In the genomic region with DNA sequence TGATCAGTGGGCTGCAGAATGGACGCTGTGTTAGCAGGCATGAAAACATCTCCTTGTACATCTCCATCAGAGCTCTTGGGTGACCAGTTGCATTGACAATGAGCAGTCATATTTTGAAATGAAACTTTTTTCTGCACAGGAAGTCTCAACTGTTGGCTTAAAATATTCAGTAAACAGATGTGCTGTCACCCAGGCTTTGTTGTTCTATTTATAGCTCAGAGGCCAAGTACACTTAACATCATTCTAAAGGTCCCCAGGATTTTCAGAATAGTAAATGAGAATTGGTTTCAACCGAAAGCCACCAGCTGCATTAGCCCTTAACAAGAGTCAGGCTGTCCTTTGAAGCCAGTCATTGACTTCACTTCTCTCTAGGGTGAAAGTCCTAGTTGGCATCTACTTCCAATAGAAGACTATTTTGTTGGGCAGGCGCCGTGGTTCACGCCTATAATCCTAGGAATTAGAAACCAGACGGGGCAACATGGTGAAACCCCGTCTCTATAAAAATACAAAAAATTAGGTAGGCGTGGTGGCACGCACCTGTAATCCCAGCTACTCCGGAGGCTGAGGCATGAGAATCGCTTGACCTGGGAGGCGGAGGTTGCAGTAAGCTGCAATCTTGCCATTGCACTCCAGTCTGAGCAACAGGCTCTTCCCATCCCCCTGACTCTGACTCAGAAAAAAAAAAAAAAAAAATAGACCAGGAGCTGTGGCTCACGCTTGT, we compare ENCODE assay signal across 9 cellular contexts. TPM values are rescaled to one million over a fixed set of nuclear protein-coding genes. Genes with fewer than 3 reads are reported as not detected.
DNase-seq lines count a peak whose midpoint lies in the region; ATAC-seq and TF ChIP-seq lines count a peak whose summit lies in the region.
"Had no signal": no experiment of that assay in that cellular context is flagged by ENCODE, and none has a peak within 500 bp of the region (broad histone marks: within the 10 kb centered on the region; RNA-seq: fewer than 3 reads in every experiment).

No MANE protein-coding gene starts in this region.

- H3K9me3 ChIP-seq in OCI-LY7 (ENCODE audit: low read length), result peaks cover 5% of the 10 kb centered on the region; the same call in 1 of the 2 replicates
- no peaks in the 10 kb centered on the region for H3K9me3 ChIP-seq in thymus (ENCODE audit: control insufficient read depth)

- peak overlapping the region; percentile 20 for H3K4me3 Mint-ChIP-seq in activated naive CD4-positive, alpha-beta T cell treated with anti-CD3 and anti-CD28 coated beads, Interleukin-2, amount 50 U/mL, for 24 hours
- H3K4me3 Mint-ChIP-seq in WTC11, result no peak overlapping the region

- ATAC-seq in HG02938 (IDR thresholded peaks at IDR 0.05; ENCODE audit: unreplicated experiment) (peak; percentile 57), WTC11 (no peak), GM19328 (IDR thresholded peaks at IDR 0.05; ENCODE audit: unreplicated experiment) (no peak)

- TSS peak; percentile 92 for BruUV-seq in OCI-LY7 (replicated peaks; lab: Mats Ljungman, UMichigan)

- POLR2A ChIA-PET in OCI-LY7 (lab: Charles Lee), result interaction anchor here (0.6 to 2.0 kb wide), 12 partner anchors 8 to 172 kb away, joined by 3 to 8 read pairs (median 4); partner anchors contain the start of gene PDE4A
- POLR2A ChIA-PET in WTC11 (lab: Charles Lee), result no interaction called here

- H2AFZ ChIP-seq in OCI-LY7 (ENCODE audit: low read length), result no peak overlapping the region

- DNase-seq in activated naive CD4-positive, alpha-beta T cell treated with Interleukin-2 at 50 U/mL for 16 hours, result no peak
- DNase-seq in OCI-LY7 (ENCODE audit: low spot score) (peak; percentile 99), NCI-H2081 treated with DMSO at 0.1 percent for 48 hours (lab: John Stamatoyannopoulos, UW) (no peak), WTC11 (ENCODE audit: low spot score) (no peak)
- DNase-seq: NCI-H69 had no signal

- no peak for TF ChIP-seq CTCF in OCI-LY7 (conservative IDR thresholded peaks at IDR 0.05; ENCODE audit: low read length)
- TF ChIP-seq CTCF in WTC11 (IDR thresholded peaks at IDR 0.05), result no peak

- peaks cover 94% of the 10 kb centered on the region for H3K4me1 ChIP-seq in OCI-LY7 (ENCODE audit: insufficient read depth, low read length, poor library complexity, severe bottlenecking)
- peaks cover 32% of the 10 kb centered on the region for H3K4me1 ChIP-seq in thymus (ENCODE audit: control insufficient read depth, insufficient read depth, low read length)

- 78% methylated on average over 13 of the region's 13 CpGs for WGBS in thymus

- no peaks in the 10 kb centered on the region for H4K20me1 ChIP-seq in OCI-LY7 (ENCODE audit: insufficient read depth, low read length)

- H3K27me3 Mint-ChIP-seq in activated naive CD4-positive, alpha-beta T cell treated with anti-CD3 and anti-CD28 coated beads, Interleukin-2, amount 50 U/mL, for 24 hours, result peaks cover 4% of the 10 kb centered on the region
- peaks cover 85% of the 10 kb centered on the region for H3K27me3 Mint-ChIP-seq in WTC11 (ENCODE audit: low read depth)

- H3K4me1 Mint-ChIP-seq in activated naive CD4-positive, alpha-beta T cell treated with anti-CD3 and anti-CD28 coated beads, Interleukin-2, amount 50 U/mL, for 24 hours, result peaks cover 59% of the 10 kb centered on the region
- H3K4me1 Mint-ChIP-seq in WTC11, result peaks cover 9% of the 10 kb centered on the region

- H3K4me2 ChIP-seq in OCI-LY7 (ENCODE audit: low read length), result peak overlapping the region; percentile 78

- CTCF ChIA-PET in OCI-LY7 (lab: Charles Lee; ENCODE audit: unreplicated experiment), result interaction anchor here (0.9 kb wide), 1 partner anchor 8 kb away, joined by 4 read pairs; the partner anchor contains the start of gene PDE4A
- CTCF ChIA-PET in WTC11 (lab: Charles Lee), result interaction anchor here (1.0 to 2.4 kb wide), 5 partner anchors 8 to 67 kb away, joined by 4 to 14 read pairs (median 7); partner anchors contain the start of gene CDC37

- peaks cover 45% of the 10 kb centered on the region for H3K79me2 ChIP-seq in OCI-LY7 (ENCODE audit: insufficient read depth, low read depth, low read length)

- H3K9me3 Mint-ChIP-seq in activated naive CD4-positive, alpha-beta T cell treated with anti-CD3 and anti-CD28 coated beads, Interleukin-2, amount 50 U/mL, for 24 hours, result no peaks in the 10 kb centered on the region
- H3K9me3 Mint-ChIP-seq in WTC11, result no peaks in the 10 kb centered on the region

- intact Hi-C loops in OCI-LY7 (cut with micrococcal nuclease; ENCODE audit: unreplicated experiment), result no loop called here

- H3K27ac ChIP-seq in OCI-LY7 (ENCODE audit: low read depth, low read length, poor library complexity, severe bottlenecking) (peak overlapping the region; percentile 100), thymus (ENCODE audit: low read depth) (peak overlapping the region; percentile 93)

- no peaks in the 10 kb centered on the region for H3K9me2 ChIP-seq in OCI-LY7 (ENCODE audit: insufficient read depth, low read length)

- H3K4me3 ChIP-seq in OCI-LY7 (ENCODE audit: low read depth, low read length, poor library complexity, severe bottlenecking) (peak overlapping the region; percentile 61), thymus (ENCODE audit: low read length) (peak overlapping the region; percentile 12)

- H3K36me3 ChIP-seq in OCI-LY7 (ENCODE audit: insufficient read depth, low read length) (peaks cover 22% of the 10 kb centered on the region), thymus (ENCODE audit: control insufficient read depth, insufficient read depth) (no peaks in the 10 kb centered on the region)

- peaks cover 8% of the 10 kb centered on the region for H3K27me3 ChIP-seq in thymus (ENCODE audit: control insufficient read depth, insufficient read depth)

- H3K27ac Mint-ChIP-seq in activated naive CD4-positive, alpha-beta T cell treated with anti-CD3 and anti-CD28 coated beads, Interleukin-2, amount 50 U/mL, for 24 hours, result peak overlapping the region; percentile 77
- H3K27ac Mint-ChIP-seq in WTC11, result no peak overlapping the region

- no peaks in the 10 kb centered on the region for H3K36me3 Mint-ChIP-seq in activated naive CD4-positive, alpha-beta T cell treated with anti-CD3 and anti-CD28 coated beads, Interleukin-2, amount 50 U/mL, for 24 hours
- H3K36me3 Mint-ChIP-seq in WTC11, result no peaks in the 10 kb centered on the region

TF ChIP-seq in WTC11, 78 proteins besides CTCF, POLR2A, EP300 and RAD21 (continues in another document):
- TF ChIP-seq E2F1 (CRISPR knock-in tag; IDR thresholded peaks at IDR 0.05) (no peak), IRF2 (CRISPR knock-in tag; IDR thresholded peaks at IDR 0.05; ENCODE audit: borderline replicate concordance, low read depth) (no peak), ZNF232 (CRISPR knock-in tag; IDR thresholded peaks at IDR 0.05) (no peak), KAT7 (CRISPR knock-in tag; IDR thresholded peaks at IDR 0.05; ENCODE audit: borderline replicate concordance) (no peak), CBFB (CRISPR knock-in tag; IDR thresholded peaks at IDR 0.05; ENCODE audit: low read depth) (no peak), ZNF671 (CRISPR knock-in tag; IDR thresholded peaks at IDR 0.05) (no peak), RORB (CRISPR knock-in tag; IDR thresholded peaks at IDR 0.05) (no peak), PREB (CRISPR knock-in tag; IDR thresholded peaks at IDR 0.05; ENCODE audit: borderline replicate concordance) (no peak), TCF7 (CRISPR knock-in tag; IDR thresholded peaks at IDR 0.05; ENCODE audit: low read depth) (no peak)
- TF ChIP-seq, protein P1, sequence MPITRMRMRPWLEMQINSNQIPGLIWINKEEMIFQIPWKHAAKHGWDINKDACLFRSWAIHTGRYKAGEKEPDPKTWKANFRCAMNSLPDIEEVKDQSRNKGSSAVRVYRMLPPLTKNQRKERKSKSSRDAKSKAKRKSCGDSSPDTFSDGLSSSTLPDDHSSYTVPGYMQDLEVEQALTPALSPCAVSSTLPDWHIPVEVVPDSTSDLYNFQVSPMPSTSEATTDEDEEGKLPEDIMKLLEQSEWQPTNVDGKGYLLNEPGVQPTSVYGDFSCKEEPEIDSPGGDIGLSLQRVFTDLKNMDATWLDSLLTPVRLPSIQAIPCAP (CRISPR knock-in tag; IDR thresholded peaks at IDR 0.05), result no peak
- TF ChIP-seq, protein P2, sequence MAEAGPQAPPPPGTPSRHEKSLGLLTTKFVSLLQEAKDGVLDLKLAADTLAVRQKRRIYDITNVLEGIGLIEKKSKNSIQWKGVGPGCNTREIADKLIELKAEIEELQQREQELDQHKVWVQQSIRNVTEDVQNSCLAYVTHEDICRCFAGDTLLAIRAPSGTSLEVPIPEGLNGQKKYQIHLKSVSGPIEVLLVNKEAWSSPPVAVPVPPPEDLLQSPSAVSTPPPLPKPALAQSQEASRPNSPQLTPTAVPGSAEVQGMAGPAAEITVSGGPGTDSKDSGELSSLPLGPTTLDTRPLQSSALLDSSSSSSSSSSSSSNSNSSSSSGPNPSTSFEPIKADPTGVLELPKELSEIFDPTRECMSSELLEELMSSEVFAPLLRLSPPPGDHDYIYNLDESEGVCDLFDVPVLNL (CRISPR knock-in tag; IDR thresholded peaks at IDR 0.05; ENCODE audit: borderline replicate concordance, low read depth), result no peak

RNA-seq across cellular contexts. Expression of gene PDE4A, which starts 7.9 kb away (rescaled TPM):
- total RNA-seq in OCI-LY7 (2014; rRNA removed; shearing (Covaris generic)), result 9.4 and 16.4 TPM in 2 replicates
- total RNA-seq in OCI-LY7 (2022), result 42.4 and 45.1 TPM in 2 replicates
- 4.8 TPM for polyA plus RNA-seq in thymus
- 5.3 to 5.9 TPM (median 5.8 TPM) in 3 replicates for total RNA-seq in WTC11 (2021)

RNA-seq across cellular contexts. Expression of gene CDC37, which starts 9.1 kb away (rescaled TPM):
- 332 and 345 TPM in 2 replicates for total RNA-seq in OCI-LY7 (2014; rRNA removed; shearing (Covaris generic))
- total RNA-seq in OCI-LY7 (2022), result 269 and 271 TPM in 2 replicates
- 313 TPM for polyA plus RNA-seq in thymus
- total RNA-seq in WTC11 (2021), result 163 to 204 TPM (median 164 TPM) in 3 replicates

RNA-seq across cellular contexts. Expression of gene TYK2, which starts 32.0 kb away (rescaled TPM):
- 151 and 185 TPM in 2 replicates for total RNA-seq in OCI-LY7 (2014; rRNA removed; shearing (Covaris generic))
- total RNA-seq in OCI-LY7 (2022) (214 and 216 TPM in 2 replicates), WTC11 (2021) (63.8 to 66.4 TPM (median 65.1 TPM) in 3 replicates)
- 291 TPM for polyA plus RNA-seq in thymus
